In genomic region chr3:38099518-38099917, GRCh38 we compare ENCODE assay signal across 17 cellular contexts.
"Had no signal": no experiment of that assay in that cellular context is flagged by ENCODE, and none has a peak within 500 bp of the region (broad histone marks: within the 10 kb centered on the region; RNA-seq: fewer than 3 reads in every experiment).

No MANE protein-coding gene starts in this region.

- H3K27ac Mint-ChIP-seq: activated CD8-positive, alpha-beta T cell treated with anti-CD3 and anti-CD28 coated beads for 36 hours; activated T-helper 1 cell treated with anti-CD3 and anti-CD28 coated beads, Interleukin-12 subunit alpha, Interleukin-12 subunit beta, Interleukin-2, Interleukin-4 antibody, amounts not matched to agents 30 ng/mL and 10 ng/mL and 1 ng/mL, durations not matched to agents 14 hours and 24 hours and 36 hours; memory B cell; nephron progenitor cell had no signal

- DNase-seq: activated CD8-positive, alpha-beta T cell treated with anti-CD3 and anti-CD28 coated beads for 36 hours; activated naive CD4-positive, alpha-beta T cell; aorta; dorsolateral prefrontal cortex; heart right ventricle; left cardiac atrium; nephron progenitor cell; stimulated activated CD4-positive, alpha-beta T cell treated with anti-CD3 and anti-CD28 coated beads, Interleukin-15, amount 100 ng/mL, for 24 hours; stimulated activated CD4-positive, alpha-beta T cell treated with anti-CD3 and anti-CD28 coated beads, Interleukin-4, amount 100 ng/mL, for 4 hours; stimulated activated naive CD8-positive, alpha-beta T cell treated with anti-CD3 and anti-CD28 coated beads, Interleukin-15, amount 100 ng/mL, for 72 hours had no signal

- H3K36me3 ChIP-seq: heart right ventricle, thoracic aorta had no signal

- H3K27me3 Mint-ChIP-seq: activated CD8-positive, alpha-beta T cell treated with anti-CD3 and anti-CD28 coated beads for 36 hours; stimulated activated naive CD8-positive, alpha-beta T cell treated with anti-CD3 and anti-CD28 coated beads, Interleukin-15, amount 100 ng/mL, for 72 hours had no signal

- H3K4me3 Mint-ChIP-seq: activated CD8-positive, alpha-beta T cell treated with anti-CD3 and anti-CD28 coated beads for 36 hours; activated T-helper 1 cell treated with anti-CD3 and anti-CD28 coated beads, Interleukin-12 subunit alpha, Interleukin-12 subunit beta, Interleukin-2, Interleukin-4 antibody, amounts not matched to agents 30 ng/mL and 10 ng/mL and 1 ng/mL, durations not matched to agents 14 hours and 24 hours and 36 hours; memory B cell; nephron progenitor cell; stimulated activated naive CD8-positive, alpha-beta T cell treated with anti-CD3 and anti-CD28 coated beads, Interleukin-15, amount 100 ng/mL, for 72 hours had no signal

- H3K4me1 ChIP-seq: parathyroid adenoma had no signal

- H3K27me3 ChIP-seq: dorsolateral prefrontal cortex had no signal

- H3K27ac ChIP-seq: heart right ventricle, parathyroid adenoma, thoracic aorta had no signal

- H3K9me3 ChIP-seq: thoracic aorta had no signal

- H2AFZ ChIP-seq: parathyroid adenoma had no signal

- H3K79me2 ChIP-seq: parathyroid adenoma had no signal

- H3K4me3 ChIP-seq: dorsolateral prefrontal cortex, heart right ventricle, thoracic aorta had no signal

- H3K4me1 Mint-ChIP-seq: stimulated activated naive CD8-positive, alpha-beta T cell treated with anti-CD3 and anti-CD28 coated beads, Interleukin-15, amount 100 ng/mL, for 72 hours had no signal

- H3K9ac ChIP-seq: parathyroid adenoma had no signal

- ATAC-seq: activated CD8-positive, alpha-beta T cell treated with anti-CD3 and anti-CD28 coated beads for 36 hours; heart right ventricle; left cardiac atrium; stimulated activated naive CD8-positive, alpha-beta T cell treated with anti-CD3 and anti-CD28 coated beads, Interleukin-15, amount 100 ng/mL, for 72 hours had no signal

- FAIRE-seq: bronchial epithelial cell, frontal cortex, urothelium cell line had no signal

- H3K9me3 Mint-ChIP-seq: activated CD8-positive, alpha-beta T cell treated with anti-CD3 and anti-CD28 coated beads for 36 hours; activated T-helper 1 cell treated with anti-CD3 and anti-CD28 coated beads, Interleukin-12 subunit alpha, Interleukin-12 subunit beta, Interleukin-2, Interleukin-4 antibody, amounts not matched to agents 30 ng/mL and 10 ng/mL and 1 ng/mL, durations not matched to agents 14 hours and 24 hours and 36 hours; stimulated activated naive CD8-positive, alpha-beta T cell treated with anti-CD3 and anti-CD28 coated beads, Interleukin-15, amount 100 ng/mL, for 72 hours had no signal
